In genomic region chr19:14294974-14295373, GRCh38 we compare ENCODE assay signal across 8 cellular contexts.
DNase-seq lines count a peak whose midpoint lies in the region; ATAC-seq, FAIRE-seq and TF ChIP-seq lines count a peak whose summit lies in the region.
"Not testable (repeated sequence)": the region's sequence is repeated elsewhere in the genome, so short reads cannot be mapped to it uniquely, and the experiment has no call there.

No MANE protein-coding gene starts in this region.

- RAD21 ChIA-PET in HCT116 (lab: Charles Lee; ENCODE audit: low non-redundant PET in 1 of 2, low total read pairs in 2 of 2, uncharacterized antibody in 2 of 2, unreplicated experiment in 2 of 2) = not testable (repeated sequence)

- not testable (repeated sequence) for H3K9me3 Mint-ChIP-seq in activated T-cell treated with anti-CD3 and anti-CD28 coated beads, Interleukin-2, amount 50 U/mL, for 4 hours; effector memory CD8-positive, alpha-beta T cell

- not testable (repeated sequence) for H3K27me3 Mint-ChIP-seq in activated T-cell treated with anti-CD3 and anti-CD28 coated beads, Interleukin-2, amount 50 U/mL, for 4 hours (ENCODE audit: low read depth)
- H3K27me3 Mint-ChIP-seq in effector memory CD8-positive, alpha-beta T cell = peaks cover 16 to 22% of the 10 kb centered on the region in 2 donors

- H4K20me1 ChIP-seq in HCT116 (ENCODE audit: insufficient read depth); HepG2 (ENCODE audit: insufficient read depth, low read length): not testable (repeated sequence)

- H3K9ac ChIP-seq in HCT116 (ENCODE audit: low read length); HepG2 (ENCODE audit: insufficient read depth, low read depth, low read length): not testable (repeated sequence)

- WGBS in HepG2 (ENCODE audit: low lambda C conversion rate) = 89% methylated on average over 1 of the region's 5 CpGs

- FAIRE-seq in HepG2 (lab: Jason Lieb, UNC) = not testable (repeated sequence)

- BruUV-seq in HCT116 (replicated peaks; lab: Mats Ljungman, UMichigan); HepG2 (replicated peaks; lab: Mats Ljungman, UMichigan): not testable (repeated sequence)

- not testable (repeated sequence) for H3K4me3 ChIP-seq in HCT116 (replicated peaks in 1 of 2; ENCODE audit: low read depth in 1 of 2, low read length in 2 of 2); HepG2 (replicated peaks in 1 of 3; ENCODE audit: insufficient read depth in 1 of 3, low read depth in 2 of 3, low read length in 3 of 3)

- intact Hi-C loops in HCT116 (cut with micrococcal nuclease); HepG2 (cut with micrococcal nuclease; ENCODE audit: unreplicated experiment): not testable (repeated sequence)

- not testable (repeated sequence) for H3K79me2 ChIP-seq in HCT116 (ENCODE audit: insufficient read depth, low read length); HepG2 (ENCODE audit: insufficient read depth, low read length)

- DNase-seq in CD1c-positive myeloid dendritic cell (ENCODE audit: extremely low spot score) (peak; percentile 37), HCT116 (ENCODE audit: low read depth, low spot score) (peak; percentile 32), NAMALWA (ENCODE audit: low spot score) (peak; percentile 90)
- DNase-seq in activated T-cell treated with anti-CD3 and anti-CD28 coated beads, Interleukin-2, amount 50 U/mL, for 4 hours; effector memory CD8-positive, alpha-beta T cell; HepG2 (ENCODE audit: low spot score): not testable (repeated sequence)
- peak; percentile 71 for DNase-seq in stimulated activated CD8-positive, alpha-beta memory T cell treated with anti-CD3 and anti-CD28 coated beads, Interleukin-4, amount 100 ng/mL, for 48 hours

- H3K27ac Mint-ChIP-seq in effector memory CD8-positive, alpha-beta T cell = not testable (repeated sequence)

- H3K36me3 ChIP-seq in HCT116 (ENCODE audit: control insufficient read depth in 1 of 2, insufficient read depth in 2 of 2, low read length in 2 of 2); HepG2 (replicated peaks in 1 of 2; ENCODE audit: control insufficient read depth in 1 of 2, insufficient read depth in 2 of 2, low read length in 2 of 2): not testable (repeated sequence)

- H2AFZ ChIP-seq in HCT116 (ENCODE audit: low read depth, low read length, poor library complexity, severe bottlenecking); HepG2 (ENCODE audit: low read length): not testable (repeated sequence)

- not testable (repeated sequence) for H3K27me3 ChIP-seq in HCT116 (ENCODE audit: insufficient read depth, low read length); HepG2 (ENCODE audit: control insufficient read depth in 1 of 2, insufficient read depth in 2 of 2, low read length in 2 of 2)

- H3K9me3 ChIP-seq in HCT116 (ENCODE audit: control insufficient read depth in 1 of 2, insufficient read depth in 1 of 2, low read depth in 1 of 2, low read length in 2 of 2); HepG2 (ENCODE audit: low read length): not testable (repeated sequence)

- not testable (repeated sequence) for TF ChIP-seq POLR2A in HCT116 (IDR thresholded peaks at IDR 0.05; ENCODE audit: borderline replicate concordance, extremely low read depth, insufficient read depth, insufficient read length); HepG2 (IDR thresholded peaks at IDR 0.05; ENCODE audit: insufficient read depth in 1 of 2, low read depth in 2 of 2, low read length in 2 of 2)

- not testable (repeated sequence) for TF ChIP-seq CTCF in HCT116 (IDR thresholded peaks at IDR 0.05 in 2 of 3, conservative IDR thresholded peaks at IDR 0.05 in 1 of 3; ENCODE audit: borderline replicate concordance in 1 of 3, insufficient read depth in 1 of 3, low read depth in 2 of 3, low read length in 2 of 3); HepG2 (CRISPR knock-in tag; IDR thresholded peaks at IDR 0.05)

- H3K4me3 Mint-ChIP-seq in activated T-cell treated with anti-CD3 and anti-CD28 coated beads, Interleukin-2, amount 50 U/mL, for 4 hours; effector memory CD8-positive, alpha-beta T cell: not testable (repeated sequence)

- H3K4me2 ChIP-seq in HCT116 (ENCODE audit: low read length) = peak overlapping the region; percentile 44
- H3K4me2 ChIP-seq in HepG2 (ENCODE audit: low read depth, low read length) = not testable (repeated sequence)

- not testable (repeated sequence) for TF ChIP-seq RAD21 in HCT116 (IDR thresholded peaks at IDR 0.05; ENCODE audit: low read depth); HepG2 (CRISPR knock-in tag; IDR thresholded peaks at IDR 0.05)

- TF ChIP-seq EP300 in HepG2 (IDR thresholded peaks at IDR 0.05; ENCODE audit: low read depth in 2 of 2, low read length in 2 of 2); HepG2 (CRISPR knock-in tag; IDR thresholded peaks at IDR 0.05; ENCODE audit: borderline replicate concordance): not testable (repeated sequence)

- ATAC-seq in HCT116 (peak; percentile 98), SK-N-SH treated with all-trans-retinoic acid at 6 μM for 48 hours (peak; percentile 84), HepG2 (peak; percentile 50; the same call in 2 of the 3 replicates)
- peak; percentile 71 to 74 for ATAC-seq in activated T-cell treated with anti-CD3 and anti-CD28 coated beads, Interleukin-2, amount 50 U/mL, for 4 hours
- ATAC-seq in effector memory CD8-positive, alpha-beta T cell (replicated peaks) = peak; percentile 59

- not testable (repeated sequence) for H3K4me1 ChIP-seq in HCT116 (ENCODE audit: control insufficient read depth in 1 of 2, insufficient read depth in 2 of 2, low read length in 2 of 2); HepG2 (ENCODE audit: insufficient read depth, low read length)

- H3K36me3 Mint-ChIP-seq in activated T-cell treated with anti-CD3 and anti-CD28 coated beads, Interleukin-2, amount 50 U/mL, for 4 hours (ENCODE audit: insufficient read depth); effector memory CD8-positive, alpha-beta T cell (ENCODE audit: insufficient read depth): not testable (repeated sequence)

- not testable (repeated sequence) for H3K27ac ChIP-seq in HCT116 (ENCODE audit: low read depth, low read length); HepG2 (ENCODE audit: extremely low read length, insufficient read depth, low read length)

- in situ Hi-C loops in HepG2 (cut with HindIII; ENCODE audit: extremely low pct_ligation_motif_present, low pct_unique_long_range_greater_than_20kb) = not testable (repeated sequence)

- POLR2A ChIA-PET in HCT116 (lab: Charles Lee); HepG2 (lab: Yijun Ruan, JAX): not testable (repeated sequence)

- H3K4me1 Mint-ChIP-seq in activated T-cell treated with anti-CD3 and anti-CD28 coated beads, Interleukin-2, amount 50 U/mL, for 4 hours (ENCODE audit: low read depth); effector memory CD8-positive, alpha-beta T cell (ENCODE audit: low read depth in 2 of 2): not testable (repeated sequence)

- CTCF ChIA-PET in HCT116 (lab: Charles Lee) = interaction anchor here (1.2 kb wide), 1 partner anchor 96 kb away, joined by 3 read pairs; no protein-coding TSS in a partner anchor
- CTCF ChIA-PET in HepG2 (lab: Yijun Ruan, JAX; ENCODE audit: low intra/inter-chr PET ratio, low total read pairs) = not testable (repeated sequence)

- H3K9me2 ChIP-seq in HCT116 (ENCODE audit: insufficient read depth) = not testable (repeated sequence)

TF ChIP-seq in HepG2, 621 proteins besides CTCF, POLR2A, EP300 and RAD21:
- 0 out of 2 replicates have a peak, but pooled peaks have one; percentile 18 for TF ChIP-seq NFYC (CRISPR knock-in tag; IDR thresholded peaks at IDR 0.05)
